1 cellular context compared by ENCODE assay signal in the genomic region with DNA sequence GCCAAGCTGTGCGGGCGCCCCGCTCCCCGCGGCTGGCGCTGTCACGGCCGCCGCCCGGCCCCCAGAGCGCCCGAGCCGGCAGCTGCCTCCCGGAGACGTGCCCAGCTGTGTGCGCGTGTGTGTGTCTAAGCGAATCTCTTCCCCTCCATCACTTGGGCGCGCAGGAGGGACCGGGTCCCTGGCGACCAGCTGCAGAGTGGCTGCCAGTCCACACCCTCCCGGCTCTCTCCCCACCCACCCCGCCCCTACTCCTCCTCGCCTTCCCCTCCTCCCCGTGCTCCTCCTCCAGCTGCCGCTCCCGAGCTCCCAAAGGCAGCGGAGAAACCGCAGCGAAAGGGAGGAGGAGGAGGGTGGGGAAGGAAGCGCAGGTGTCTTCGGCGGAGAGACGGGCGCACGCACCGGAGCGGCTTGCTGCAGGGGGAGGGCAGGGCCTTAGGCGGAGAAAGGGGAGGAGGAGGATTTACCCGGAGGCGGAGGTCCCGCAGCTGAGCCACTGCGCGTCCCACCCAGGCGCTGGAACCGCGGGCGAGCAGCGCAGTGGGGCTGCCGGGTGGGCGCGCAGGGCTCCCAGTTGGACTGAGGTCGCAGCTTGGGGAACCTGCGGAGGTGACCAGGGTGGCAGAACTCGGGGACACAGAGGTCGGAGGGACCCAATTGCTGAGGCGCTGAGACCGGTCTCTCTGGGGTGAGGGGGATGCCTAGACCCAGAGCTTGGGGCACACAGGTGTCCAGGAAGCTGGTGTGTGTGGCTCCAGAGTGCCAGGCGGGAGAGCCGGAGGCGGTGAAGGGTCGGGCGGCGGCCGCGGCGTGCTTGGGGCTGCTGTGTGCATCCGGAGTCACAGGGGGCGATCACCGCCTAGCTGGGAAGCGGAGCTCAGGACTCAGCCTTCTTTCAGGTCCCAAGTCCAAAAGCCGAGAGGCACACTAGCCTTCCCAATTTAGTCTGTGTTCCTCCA.
A peak's percentile ranks its signal among the peaks of the same experiment; 100 is the strongest.
TF ChIP-seq lines count a peak whose summit lies in the region.

TSS of gene HS3ST5 (minus strand) at position 198 of the 956 bp plus-strand sequence. CDS start 280,178 bp downstream, outside the sequence.

TF ChIP-seq in HepG2, 621 proteins besides CTCF, POLR2A, EP300 and RAD21 (continued from another document and continues in another):
- TF ChIP-seq, protein P1, sequence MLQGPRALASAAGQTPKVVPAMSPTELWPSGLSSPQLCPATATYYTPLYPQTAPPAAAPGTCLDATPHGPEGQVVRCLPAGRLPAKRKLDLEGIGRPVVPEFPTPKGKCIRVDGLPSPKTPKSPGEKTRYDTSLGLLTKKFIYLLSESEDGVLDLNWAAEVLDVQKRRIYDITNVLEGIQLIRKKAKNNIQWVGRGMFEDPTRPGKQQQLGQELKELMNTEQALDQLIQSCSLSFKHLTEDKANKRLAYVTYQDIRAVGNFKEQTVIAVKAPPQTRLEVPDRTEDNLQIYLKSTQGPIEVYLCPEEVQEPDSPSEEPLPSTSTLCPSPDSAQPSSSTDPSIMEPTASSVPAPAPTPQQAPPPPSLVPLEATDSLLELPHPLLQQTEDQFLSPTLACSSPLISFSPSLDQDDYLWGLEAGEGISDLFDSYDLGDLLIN (CRISPR knock-in tag; IDR thresholded peaks at IDR 0.05; ENCODE audit: borderline replicate concordance) = no peak
- peak; percentile 45; the same call in 1 of the 2 replicates for TF ChIP-seq TBX2 (CRISPR knock-in tag; IDR thresholded peaks at IDR 0.05; ENCODE audit: borderline replicate concordance)
- TF ChIP-seq ERF (CRISPR knock-in tag; IDR thresholded peaks at IDR 0.05) = no peak
- TF ChIP-seq ZNF709 (CRISPR knock-in tag; IDR thresholded peaks at IDR 0.05) = no peak
- no peak for TF ChIP-seq ZNF329 (CRISPR knock-in tag; IDR thresholded peaks at IDR 0.05; ENCODE audit: low read depth)
- TF ChIP-seq, protein P2, sequence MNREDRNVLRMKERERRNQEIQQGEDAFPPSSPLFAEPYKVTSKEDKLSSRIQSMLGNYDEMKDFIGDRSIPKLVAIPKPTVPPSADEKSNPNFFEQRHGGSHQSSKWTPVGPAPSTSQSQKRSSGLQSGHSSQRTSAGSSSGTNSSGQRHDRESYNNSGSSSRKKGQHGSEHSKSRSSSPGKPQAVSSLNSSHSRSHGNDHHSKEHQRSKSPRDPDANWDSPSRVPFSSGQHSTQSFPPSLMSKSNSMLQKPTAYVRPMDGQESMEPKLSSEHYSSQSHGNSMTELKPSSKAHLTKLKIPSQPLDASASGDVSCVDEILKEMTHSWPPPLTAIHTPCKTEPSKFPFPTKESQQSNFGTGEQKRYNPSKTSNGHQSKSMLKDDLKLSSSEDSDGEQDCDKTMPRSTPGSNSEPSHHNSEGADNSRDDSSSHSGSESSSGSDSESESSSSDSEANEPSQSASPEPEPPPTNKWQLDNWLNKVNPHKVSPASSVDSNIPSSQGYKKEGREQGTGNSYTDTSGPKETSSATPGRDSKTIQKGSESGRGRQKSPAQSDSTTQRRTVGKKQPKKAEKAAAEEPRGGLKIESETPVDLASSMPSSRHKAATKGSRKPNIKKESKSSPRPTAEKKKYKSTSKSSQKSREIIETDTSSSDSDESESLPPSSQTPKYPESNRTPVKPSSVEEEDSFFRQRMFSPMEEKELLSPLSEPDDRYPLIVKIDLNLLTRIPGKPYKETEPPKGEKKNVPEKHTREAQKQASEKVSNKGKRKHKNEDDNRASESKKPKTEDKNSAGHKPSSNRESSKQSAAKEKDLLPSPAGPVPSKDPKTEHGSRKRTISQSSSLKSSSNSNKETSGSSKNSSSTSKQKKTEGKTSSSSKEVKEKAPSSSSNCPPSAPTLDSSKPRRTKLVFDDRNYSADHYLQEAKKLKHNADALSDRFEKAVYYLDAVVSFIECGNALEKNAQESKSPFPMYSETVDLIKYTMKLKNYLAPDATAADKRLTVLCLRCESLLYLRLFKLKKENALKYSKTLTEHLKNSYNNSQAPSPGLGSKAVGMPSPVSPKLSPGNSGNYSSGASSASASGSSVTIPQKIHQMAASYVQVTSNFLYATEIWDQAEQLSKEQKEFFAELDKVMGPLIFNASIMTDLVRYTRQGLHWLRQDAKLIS (CRISPR knock-in tag; IDR thresholded peaks at IDR 0.05) = no peak
- no peak for TF ChIP-seq SIN3B (IDR thresholded peaks at IDR 0.05; ENCODE audit: low read length)
- peak; percentile 56; the same call in 1 of the 2 replicates for TF ChIP-seq KMT2A (CRISPR knock-in tag; IDR thresholded peaks at IDR 0.05)
- 0 out of 2 replicates have a peak, but pooled peaks have one; percentile 54 for TF ChIP-seq ZNF546 (CRISPR knock-in tag; conservative IDR thresholded peaks at IDR 0.05)
- TF ChIP-seq MXI1 (IDR thresholded peaks at IDR 0.05; ENCODE audit: borderline replicate concordance, low read depth, low read length) = no peak
- TF ChIP-seq DPF2 (CRISPR knock-in tag; IDR thresholded peaks at IDR 0.05; ENCODE audit: borderline replicate concordance, low read depth) = no peak
- TF ChIP-seq ZMAT5 (CRISPR knock-in tag; IDR thresholded peaks at IDR 0.05; ENCODE audit: borderline replicate concordance, low read depth) = no peak
- TF ChIP-seq BHLHE40 (IDR thresholded peaks at IDR 0.05; ENCODE audit: low read length) = no peak
- no peak for TF ChIP-seq GTF2F1 (IDR thresholded peaks at IDR 0.05; ENCODE audit: low read length)
- no peak for TF ChIP-seq SP4 (CRISPR knock-in tag; IDR thresholded peaks at IDR 0.05)
- no peak for TF ChIP-seq RFX3 (CRISPR knock-in tag; IDR thresholded peaks at IDR 0.05)
- no peak for TF ChIP-seq ZKSCAN1 (IDR thresholded peaks at IDR 0.05; ENCODE audit: low read length)
- TF ChIP-seq ZNF547 (CRISPR knock-in tag; IDR thresholded peaks at IDR 0.05) = peak; percentile 47; the same call in 1 of the 2 replicates
- TF ChIP-seq TAF1 (CRISPR knock-in tag; IDR thresholded peaks at IDR 0.05) = peak; percentile 21; the same call in 1 of the 2 replicates
- no peak for TF ChIP-seq ZNF883 (CRISPR knock-in tag; IDR thresholded peaks at IDR 0.05; ENCODE audit: not compliant biosample characterization)
- no peak; the same call in 1 of the 2 replicates for TF ChIP-seq HES4 (CRISPR knock-in tag; IDR thresholded peaks at IDR 0.05; ENCODE audit: borderline replicate concordance)
- TF ChIP-seq CBFB (CRISPR knock-in tag; IDR thresholded peaks at IDR 0.05) = no peak
- 0 out of 2 replicates have a peak, but pooled peaks have one; percentile 81 for TF ChIP-seq ZNF619 (CRISPR knock-in tag; IDR thresholded peaks at IDR 0.05)
- TF ChIP-seq MXD3 (CRISPR knock-in tag; IDR thresholded peaks at IDR 0.05) = no peak
- no peak for TF ChIP-seq ZNF207 (IDR thresholded peaks at IDR 0.05; ENCODE audit: borderline replicate concordance)
- TF ChIP-seq RORA (CRISPR knock-in tag; IDR thresholded peaks at IDR 0.05) = no peak
- TF ChIP-seq ZFP37 (CRISPR knock-in tag; IDR thresholded peaks at IDR 0.05; ENCODE audit: borderline replicate concordance) = no peak
- no peak; the same call in 1 of the 2 replicates for TF ChIP-seq ELF1 (CRISPR knock-in tag; IDR thresholded peaks at IDR 0.05)
- TF ChIP-seq RFX5 (IDR thresholded peaks at IDR 0.05; ENCODE audit: low read depth, low read length) = no peak
- TF ChIP-seq, protein P3, sequence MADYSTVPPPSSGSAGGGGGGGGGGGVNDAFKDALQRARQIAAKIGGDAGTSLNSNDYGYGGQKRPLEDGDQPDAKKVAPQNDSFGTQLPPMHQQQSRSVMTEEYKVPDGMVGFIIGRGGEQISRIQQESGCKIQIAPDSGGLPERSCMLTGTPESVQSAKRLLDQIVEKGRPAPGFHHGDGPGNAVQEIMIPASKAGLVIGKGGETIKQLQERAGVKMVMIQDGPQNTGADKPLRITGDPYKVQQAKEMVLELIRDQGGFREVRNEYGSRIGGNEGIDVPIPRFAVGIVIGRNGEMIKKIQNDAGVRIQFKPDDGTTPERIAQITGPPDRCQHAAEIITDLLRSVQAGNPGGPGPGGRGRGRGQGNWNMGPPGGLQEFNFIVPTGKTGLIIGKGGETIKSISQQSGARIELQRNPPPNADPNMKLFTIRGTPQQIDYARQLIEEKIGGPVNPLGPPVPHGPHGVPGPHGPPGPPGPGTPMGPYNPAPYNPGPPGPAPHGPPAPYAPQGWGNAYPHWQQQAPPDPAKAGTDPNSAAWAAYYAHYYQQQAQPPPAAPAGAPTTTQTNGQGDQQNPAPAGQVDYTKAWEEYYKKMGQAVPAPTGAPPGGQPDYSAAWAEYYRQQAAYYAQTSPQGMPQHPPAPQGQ (CRISPR knock-in tag; IDR thresholded peaks at IDR 0.05; ENCODE audit: borderline replicate concordance) = no peak
- no peak for TF ChIP-seq ZBTB20 (CRISPR knock-in tag; IDR thresholded peaks at IDR 0.05; ENCODE audit: borderline replicate concordance, low read depth)
- no peak for TF ChIP-seq NFE2 (CRISPR knock-in tag; IDR thresholded peaks at IDR 0.05)
- no peak; the same call in 1 of the 2 replicates for TF ChIP-seq MIER3 (CRISPR knock-in tag; IDR thresholded peaks at IDR 0.05; ENCODE audit: borderline replicate concordance)
- TF ChIP-seq, protein P4, sequence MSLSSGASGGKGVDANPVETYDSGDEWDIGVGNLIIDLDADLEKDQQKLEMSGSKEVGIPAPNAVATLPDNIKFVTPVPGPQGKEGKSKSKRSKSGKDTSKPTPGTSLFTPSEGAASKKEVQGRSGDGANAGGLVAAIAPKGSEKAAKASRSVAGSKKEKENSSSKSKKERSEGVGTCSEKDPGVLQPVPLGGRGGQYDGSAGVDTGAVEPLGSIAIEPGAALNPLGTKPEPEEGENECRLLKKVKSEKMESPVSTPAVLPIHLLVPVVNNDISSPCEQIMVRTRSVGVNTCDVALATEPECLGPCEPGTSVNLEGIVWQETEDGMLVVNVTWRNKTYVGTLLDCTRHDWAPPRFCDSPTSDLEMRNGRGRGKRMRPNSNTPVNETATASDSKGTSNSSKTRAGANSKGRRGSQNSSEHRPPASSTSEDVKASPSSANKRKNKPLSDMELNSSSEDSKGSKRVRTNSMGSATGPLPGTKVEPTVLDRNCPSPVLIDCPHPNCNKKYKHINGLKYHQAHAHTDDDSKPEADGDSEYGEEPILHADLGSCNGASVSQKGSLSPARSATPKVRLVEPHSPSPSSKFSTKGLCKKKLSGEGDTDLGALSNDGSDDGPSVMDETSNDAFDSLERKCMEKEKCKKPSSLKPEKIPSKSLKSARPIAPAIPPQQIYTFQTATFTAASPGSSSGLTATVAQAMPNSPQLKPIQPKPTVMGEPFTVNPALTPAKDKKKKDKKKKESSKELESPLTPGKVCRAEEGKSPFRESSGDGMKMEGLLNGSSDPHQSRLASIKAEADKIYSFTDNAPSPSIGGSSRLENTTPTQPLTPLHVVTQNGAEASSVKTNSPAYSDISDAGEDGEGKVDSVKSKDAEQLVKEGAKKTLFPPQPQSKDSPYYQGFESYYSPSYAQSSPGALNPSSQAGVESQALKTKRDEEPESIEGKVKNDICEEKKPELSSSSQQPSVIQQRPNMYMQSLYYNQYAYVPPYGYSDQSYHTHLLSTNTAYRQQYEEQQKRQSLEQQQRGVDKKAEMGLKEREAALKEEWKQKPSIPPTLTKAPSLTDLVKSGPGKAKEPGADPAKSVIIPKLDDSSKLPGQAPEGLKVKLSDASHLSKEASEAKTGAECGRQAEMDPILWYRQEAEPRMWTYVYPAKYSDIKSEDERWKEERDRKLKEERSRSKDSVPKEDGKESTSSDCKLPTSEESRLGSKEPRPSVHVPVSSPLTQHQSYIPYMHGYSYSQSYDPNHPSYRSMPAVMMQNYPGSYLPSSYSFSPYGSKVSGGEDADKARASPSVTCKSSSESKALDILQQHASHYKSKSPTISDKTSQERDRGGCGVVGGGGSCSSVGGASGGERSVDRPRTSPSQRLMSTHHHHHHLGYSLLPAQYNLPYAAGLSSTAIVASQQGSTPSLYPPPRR (CRISPR knock-in tag; IDR thresholded peaks at IDR 0.05; ENCODE audit: borderline replicate concordance) = no peak
- no peak for TF ChIP-seq ZKSCAN8 (CRISPR knock-in tag; IDR thresholded peaks at IDR 0.05; ENCODE audit: borderline replicate concordance)
- TF ChIP-seq ZNF598 (CRISPR knock-in tag; IDR thresholded peaks at IDR 0.05; ENCODE audit: borderline replicate concordance) = no peak
- TF ChIP-seq, protein P5, sequence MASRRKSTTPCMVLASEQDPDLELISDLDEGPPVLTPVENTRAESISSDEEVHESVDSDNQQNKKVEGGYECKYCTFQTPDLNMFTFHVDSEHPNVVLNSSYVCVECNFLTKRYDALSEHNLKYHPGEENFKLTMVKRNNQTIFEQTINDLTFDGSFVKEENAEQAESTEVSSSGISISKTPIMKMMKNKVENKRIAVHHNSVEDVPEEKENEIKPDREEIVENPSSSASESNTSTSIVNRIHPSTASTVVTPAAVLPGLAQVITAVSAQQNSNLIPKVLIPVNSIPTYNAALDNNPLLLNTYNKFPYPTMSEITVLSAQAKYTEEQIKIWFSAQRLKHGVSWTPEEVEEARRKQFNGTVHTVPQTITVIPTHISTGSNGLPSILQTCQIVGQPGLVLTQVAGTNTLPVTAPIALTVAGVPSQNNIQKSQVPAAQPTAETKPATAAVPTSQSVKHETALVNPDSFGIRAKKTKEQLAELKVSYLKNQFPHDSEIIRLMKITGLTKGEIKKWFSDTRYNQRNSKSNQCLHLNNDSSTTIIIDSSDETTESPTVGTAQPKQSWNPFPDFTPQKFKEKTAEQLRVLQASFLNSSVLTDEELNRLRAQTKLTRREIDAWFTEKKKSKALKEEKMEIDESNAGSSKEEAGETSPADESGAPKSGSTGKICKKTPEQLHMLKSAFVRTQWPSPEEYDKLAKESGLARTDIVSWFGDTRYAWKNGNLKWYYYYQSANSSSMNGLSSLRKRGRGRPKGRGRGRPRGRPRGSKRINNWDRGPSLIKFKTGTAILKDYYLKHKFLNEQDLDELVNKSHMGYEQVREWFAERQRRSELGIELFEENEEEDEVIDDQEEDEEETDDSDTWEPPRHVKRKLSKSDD (CRISPR knock-in tag; IDR thresholded peaks at IDR 0.05; ENCODE audit: low read depth) = no peak
- TF ChIP-seq MIXL1 (CRISPR knock-in tag; IDR thresholded peaks at IDR 0.05) = no peak
- TF ChIP-seq, protein P6, sequence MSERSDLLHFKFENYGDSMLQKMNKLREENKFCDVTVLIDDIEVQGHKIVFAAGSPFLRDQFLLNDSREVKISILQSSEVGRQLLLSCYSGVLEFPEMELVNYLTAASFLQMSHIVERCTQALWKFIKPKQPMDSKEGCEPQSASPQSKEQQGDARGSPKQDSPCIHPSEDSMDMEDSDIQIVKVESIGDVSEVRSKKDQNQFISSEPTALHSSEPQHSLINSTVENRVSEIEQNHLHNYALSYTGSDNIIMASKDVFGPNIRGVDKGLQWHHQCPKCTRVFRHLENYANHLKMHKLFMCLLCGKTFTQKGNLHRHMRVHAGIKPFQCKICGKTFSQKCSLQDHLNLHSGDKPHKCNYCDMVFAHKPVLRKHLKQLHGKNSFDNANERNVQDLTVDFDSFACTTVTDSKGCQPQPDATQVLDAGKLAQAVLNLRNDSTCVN (CRISPR knock-in tag; IDR thresholded peaks at IDR 0.05; ENCODE audit: borderline replicate concordance) = 0 out of 2 replicates have a peak, but pooled peaks have one; percentile 41
- TF ChIP-seq ETV5 (CRISPR knock-in tag; IDR thresholded peaks at IDR 0.05; ENCODE audit: borderline replicate concordance) = peak; percentile 81
